ENCODE assay signal across 12 cellular contexts in the genomic region with DNA sequence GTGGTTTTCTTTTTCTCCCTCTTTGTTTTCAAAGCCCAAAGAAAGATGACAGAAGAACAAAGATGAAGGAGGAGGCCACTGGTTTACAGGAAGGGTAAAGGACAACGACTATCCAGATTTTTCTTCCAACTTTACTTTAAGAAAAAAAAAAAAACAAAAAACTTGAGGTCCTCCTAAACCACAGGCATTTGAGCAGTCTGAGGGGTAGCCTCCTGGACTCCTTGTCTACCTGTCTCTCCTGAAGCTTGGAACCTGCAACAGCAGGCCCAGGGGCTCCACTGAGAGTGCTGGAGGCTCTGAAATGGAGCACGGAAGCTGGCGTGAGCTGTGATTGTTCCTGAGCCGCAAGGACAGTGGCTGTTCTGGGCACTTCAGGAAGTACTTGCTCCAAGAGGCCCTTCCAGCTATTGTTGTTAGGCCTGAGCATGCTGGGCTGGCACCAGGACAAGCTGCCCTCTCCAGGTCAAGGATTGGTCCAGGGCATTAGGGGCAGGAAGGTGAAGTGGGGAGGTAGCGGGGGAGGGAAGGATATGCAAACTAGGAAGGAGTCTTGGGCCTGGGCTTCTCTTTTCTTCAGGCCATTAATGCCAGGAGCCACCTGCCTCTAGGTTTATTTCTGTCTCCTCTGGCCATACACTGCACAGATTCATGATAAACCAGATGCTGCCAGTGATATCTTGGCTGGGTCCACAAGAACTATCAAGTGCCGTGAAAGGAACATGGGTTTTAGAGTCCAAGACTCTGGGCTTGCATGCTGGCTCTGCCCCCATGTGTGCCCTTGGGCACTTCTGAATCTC.
DNase-seq lines count a peak whose midpoint lies in the region; ATAC-seq and TF ChIP-seq lines count a peak whose summit lies in the region.
"Had no signal": no experiment of that assay in that cellular context is flagged by ENCODE, and none has a peak within 500 bp of the region (broad histone marks: within the 10 kb centered on the region; RNA-seq: fewer than 3 reads in every experiment).

No MANE protein-coding gene starts in this region.

- no peaks in the 10 kb centered on the region for H3K9me3 Mint-ChIP-seq in activated CD8-positive, alpha-beta T cell treated with anti-CD3 and anti-CD28 coated beads for 36 hours
- H3K9me3 Mint-ChIP-seq: central memory CD8-positive, alpha-beta T cell; T-helper 1 cell treated with Interleukin-12 subunit alpha and Interleukin-12 subunit beta and Interleukin-4 antibody, amounts not matched to agents 30 μg/mL and 1 μg/mL, for 36 hours had no signal

- TF ChIP-seq CTCF in AG04450 (IDR thresholded peaks at IDR 0.05; ENCODE audit: low read depth, low read length), result no peak
- TF ChIP-seq CTCF in activated CD8-positive, alpha-beta T cell treated with anti-CD3 and anti-CD28 coated beads for 36 hours (IDR thresholded peaks at IDR 0.05), result no peak

- no peaks in the 10 kb centered on the region for H3K9me3 ChIP-seq in AG04450 (ENCODE audit: control insufficient read depth, insufficient read depth, low read length)
- H3K9me3 ChIP-seq: BLaER1 treated with 17β-estradiol and CSF1 and Interleukin-3, amounts not matched to agents 10 nM and 100 nM had no signal

- no peaks in the 10 kb centered on the region for H3K27me3 ChIP-seq in AG04450 (ENCODE audit: control insufficient read depth, insufficient read depth, low read length)
- H3K27me3 ChIP-seq: BLaER1 treated with 17β-estradiol and CSF1 and Interleukin-3, amounts not matched to agents 10 nM and 100 nM had no signal

- intact Hi-C loops in activated CD8-positive, alpha-beta T cell treated with anti-CD3 and anti-CD28 coated beads for 36 hours (cut with micrococcal nuclease), result no loop called here

- no peaks in the 10 kb centered on the region for H3K4me1 Mint-ChIP-seq in activated CD8-positive, alpha-beta T cell treated with anti-CD3 and anti-CD28 coated beads for 36 hours (ENCODE audit: low read depth)
- H3K4me1 Mint-ChIP-seq: central memory CD8-positive, alpha-beta T cell had no signal

- POLR2A ChIA-PET in AG04450 (lab: Yijun Ruan, JAX), result interaction anchor here (1.1 kb wide), 1 partner anchor 66 kb away, joined by 9 read pairs; no protein-coding TSS in a partner anchor
- POLR2A ChIA-PET in activated CD8-positive, alpha-beta T cell treated with anti-CD3 and anti-CD28 coated beads for 36 hours (lab: Charles Lee), result no interaction called here

- H3K4me3 Mint-ChIP-seq in activated CD8-positive, alpha-beta T cell treated with anti-CD3 and anti-CD28 coated beads for 36 hours, result no peak overlapping the region
- H3K4me3 Mint-ChIP-seq: central memory CD8-positive, alpha-beta T cell; T-helper 1 cell treated with Interleukin-12 subunit alpha and Interleukin-12 subunit beta and Interleukin-4 antibody, amounts not matched to agents 30 μg/mL and 1 μg/mL, for 36 hours had no signal

- H3K27me3 Mint-ChIP-seq in activated CD8-positive, alpha-beta T cell treated with anti-CD3 and anti-CD28 coated beads for 36 hours, result peaks cover 6% of the 10 kb centered on the region

- no peaks in the 10 kb centered on the region for H3K36me3 Mint-ChIP-seq in activated CD8-positive, alpha-beta T cell treated with anti-CD3 and anti-CD28 coated beads for 36 hours (ENCODE audit: low read depth)

- H3K27ac ChIP-seq in AG04450 (ENCODE audit: low read depth, low read length), result peak overlapping the region; percentile 52
- H3K27ac ChIP-seq: BLaER1 treated with 17β-estradiol and CSF1 and Interleukin-3, amounts not matched to agents 10 nM and 100 nM had no signal

- no peak overlapping the region for H3K27ac Mint-ChIP-seq in activated CD8-positive, alpha-beta T cell treated with anti-CD3 and anti-CD28 coated beads for 36 hours
- H3K27ac Mint-ChIP-seq: T-helper 1 cell treated with Interleukin-12 subunit alpha and Interleukin-12 subunit beta and Interleukin-4 antibody, amounts not matched to agents 30 μg/mL and 1 μg/mL, for 36 hours had no signal

- no peak overlapping the region for H3K4me3 ChIP-seq in AG04450 (ENCODE audit: low read depth, low read length)
- H3K4me3 ChIP-seq: BLaER1 treated with 17β-estradiol and CSF1 and Interleukin-3, amounts not matched to agents 10 nM and 100 nM had no signal

- ATAC-seq in esophagus mucosa, result peak; percentile 55
- no peak for ATAC-seq in HG03342 (IDR thresholded peaks at IDR 0.05; ENCODE audit: unreplicated experiment)
- ATAC-seq in activated CD8-positive, alpha-beta T cell treated with anti-CD3 and anti-CD28 coated beads for 36 hours, result no peak

- CTCF ChIA-PET in AG04450 (lab: Charles Lee), result interaction anchor here (1.0 to 3.8 kb wide), 3 partner anchors 32 to 270 kb away, joined by 3 to 18 read pairs (median 6); no protein-coding TSS in a partner anchor
- CTCF ChIA-PET in activated CD8-positive, alpha-beta T cell treated with anti-CD3 and anti-CD28 coated beads for 36 hours (lab: Charles Lee), result interaction anchor here (0.6 kb wide), 1 partner anchor 272 kb away, joined by 3 read pairs; no protein-coding TSS in a partner anchor

- no peak for DNase-seq in AG04450 (ENCODE audit: low read depth, low spot score)
- peak; percentile 71 for DNase-seq in NCI-H1092 treated with DMSO at 0.1 percent for 48 hours (lab: John Stamatoyannopoulos, UW)
- DNase-seq in mucosa of gallbladder (ENCODE audit: low spot score), result peak; percentile 25
- DNase-seq in activated CD8-positive, alpha-beta T cell treated with anti-CD3 and anti-CD28 coated beads for 36 hours, result no peak
- DNase-seq in activated CD4-positive, alpha-beta T cell treated with anti-CD3 and anti-CD28 coated beads for 1 hour, result no peak
- no peak for DNase-seq in HPDE6-E6E7 (ENCODE audit: extremely low spot score)
- DNase-seq: NCI-H2081 treated with DMSO at 0.1 percent for 48 hours had no signal

Comparison
In these comparisons a context has a peak if more than half of its experiments do, and no peak if none do; other contexts are left out.
1. DNase-seq: peak in NCI-H1092 treated with DMSO at 0.1 percent for 48 hours (single experiment) and mucosa of gallbladder (single experiment); none in AG04450 (single experiment), activated CD8-positive, alpha-beta T cell treated with anti-CD3 and anti-CD28 coated beads for 36 hours (single experiment), activated CD4-positive, alpha-beta T cell treated with anti-CD3 and anti-CD28 coated beads for 1 hour (single experiment) and HPDE6-E6E7 (single experiment).